In the genomic region with DNA sequence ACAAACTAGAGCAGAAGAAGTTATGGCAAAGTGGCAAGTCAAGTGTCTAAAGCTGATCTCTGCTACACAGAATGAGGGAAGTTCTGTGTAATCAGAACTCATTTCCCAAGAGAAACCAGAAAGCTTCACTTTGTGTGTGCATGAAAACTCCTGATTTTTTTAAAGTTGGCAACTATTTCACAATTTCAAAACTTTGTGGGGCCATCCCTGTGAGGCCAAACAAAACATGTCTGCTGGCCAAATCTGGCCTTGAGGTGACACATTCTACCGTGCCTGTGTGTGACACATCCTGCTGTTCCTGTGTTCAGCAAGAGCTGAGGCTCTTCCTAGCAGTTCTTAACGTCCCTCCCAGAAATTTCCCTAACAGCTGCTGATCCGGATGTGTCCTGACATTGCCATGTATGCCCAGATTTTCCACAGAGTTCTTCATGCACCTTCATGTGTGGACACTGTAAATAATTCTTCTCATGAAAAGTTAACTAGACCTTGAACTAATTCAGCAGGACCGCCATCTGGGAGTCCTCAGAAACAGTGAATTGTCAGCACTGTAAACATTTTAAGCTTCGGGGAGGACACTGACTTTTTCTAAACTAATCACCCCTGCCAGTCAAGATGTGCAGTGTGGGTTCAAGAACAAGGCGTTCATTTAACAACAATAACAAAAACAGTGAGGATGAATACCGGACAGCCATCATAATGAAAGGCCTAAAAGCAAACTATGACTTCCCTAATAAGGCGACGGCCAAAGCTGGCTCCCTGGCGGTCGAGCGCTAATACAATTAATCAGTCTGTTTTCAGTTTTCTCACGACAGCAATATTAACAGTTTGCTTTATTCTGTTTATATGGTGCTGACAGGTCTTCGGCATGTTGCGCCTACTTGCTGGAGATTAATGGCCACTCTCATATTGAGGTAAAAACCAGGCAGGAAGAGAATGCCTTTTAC, we compare ENCODE assay signal across 10 cellular contexts.
DNase-seq lines count a peak whose midpoint lies in the region; ATAC-seq and TF ChIP-seq lines count a peak whose summit lies in the region.
"Had no signal": no experiment of that assay in that cellular context is flagged by ENCODE, and none has a peak within 500 bp of the region (broad histone marks: within the 10 kb centered on the region; RNA-seq: fewer than 3 reads in every experiment).

No MANE protein-coding gene starts in this region.

- no peaks in the 10 kb centered on the region for H4K20me1 ChIP-seq in osteoblast (ENCODE audit: insufficient read depth, low read length)

- peak overlapping the region; percentile 58 for H3K27ac ChIP-seq in osteoblast (ENCODE audit: low read depth, low read length)

- TF ChIP-seq CTCF in AG10803 (conservative IDR thresholded peaks at IDR 0.05; ENCODE audit: low read length) (no peak), osteoblast (IDR thresholded peaks at IDR 0.05; ENCODE audit: extremely low read depth, low read depth, low read length) (no peak)

- H3K36me3 Mint-ChIP-seq in T-helper 17 cell (ENCODE audit: low read depth): peaks cover 13% of the 10 kb centered on the region

- ATAC-seq in T-helper 17 cell: no peak
- ATAC-seq: activated CD8-positive, alpha-beta T cell treated with anti-CD3 and anti-CD28 coated beads for 36 hours had no signal

- no peak overlapping the region for H2AFZ ChIP-seq in osteoblast (ENCODE audit: low read length)

- H3K79me2 ChIP-seq in osteoblast (ENCODE audit: insufficient read depth, low read length): no peaks in the 10 kb centered on the region

- no peak overlapping the region for H3K4me3 ChIP-seq in AG10803 (ENCODE audit: low read length)
- no peak overlapping the region for H3K4me3 ChIP-seq in osteoblast (ENCODE audit: insufficient read depth, low read length)

- no peak overlapping the region for H3K4me3 Mint-ChIP-seq in T-helper 17 cell
- H3K4me3 Mint-ChIP-seq: activated CD8-positive, alpha-beta T cell treated with anti-CD3 and anti-CD28 coated beads for 36 hours had no signal

- H3K4me1 Mint-ChIP-seq in T-helper 17 cell: peaks cover 4% of the 10 kb centered on the region

- H3K9me3 ChIP-seq in osteoblast (ENCODE audit: low read depth, low read length): no peaks in the 10 kb centered on the region
- no peaks in the 10 kb centered on the region for H3K9me3 ChIP-seq in T-helper 17 cell (ENCODE audit: control insufficient read depth, low read length, poor library complexity, severe bottlenecking)

- no peaks in the 10 kb centered on the region for H3K27me3 Mint-ChIP-seq in T-helper 17 cell
- H3K27me3 Mint-ChIP-seq: activated CD8-positive, alpha-beta T cell treated with anti-CD3 and anti-CD28 coated beads for 36 hours had no signal

- H3K36me3 ChIP-seq in osteoblast (ENCODE audit: insufficient read depth, low read length): no peaks in the 10 kb centered on the region

- H3K4me1 ChIP-seq in osteoblast (ENCODE audit: insufficient read depth, low read length): peaks cover 19% of the 10 kb centered on the region

- no peak overlapping the region for H3K27ac Mint-ChIP-seq in T-helper 17 cell
- H3K27ac Mint-ChIP-seq: activated CD8-positive, alpha-beta T cell treated with anti-CD3 and anti-CD28 coated beads for 36 hours had no signal

- DNase-seq in AG10803 (ENCODE audit: low read depth) (peak; percentile 89), NCI-H748 treated with DMSO at 0.1 percent for 48 hours (lab: John Stamatoyannopoulos, UW) (peak; percentile 35), fibroblast of the conjunctiva (ENCODE audit: low read depth) (peak; percentile 17), osteoblast (ENCODE audit: insufficient read length, low spot score, missing footprints) (peak; percentile 97), NCI-H187 treated with DMSO at 0.1 percent for 48 hours (lab: John Stamatoyannopoulos, UW) (no peak), T-helper 17 cell (no peak), NCI-H2029 (lab: John Stamatoyannopoulos, UW) (no peak)
- DNase-seq in activated CD4-positive, alpha-beta T cell treated with anti-CD3 and anti-CD28 coated beads for 1 hour: no peak
- DNase-seq: activated CD8-positive, alpha-beta T cell treated with anti-CD3 and anti-CD28 coated beads for 36 hours; Calu3 had no signal

- no peaks in the 10 kb centered on the region for H3K27me3 ChIP-seq in osteoblast (ENCODE audit: insufficient read depth, low read length)

- H3K4me2 ChIP-seq in osteoblast (ENCODE audit: insufficient read depth, low read length): peak overlapping the region; percentile 68

Comparison
In these comparisons a context has a peak if more than half of its experiments do, and no peak if none do; other contexts are left out.
1. DNase-seq: peak in AG10803 (single experiment), NCI-H748 treated with DMSO at 0.1 percent for 48 hours (single experiment), fibroblast of the conjunctiva (single experiment) and osteoblast (single experiment); none in NCI-H187 treated with DMSO at 0.1 percent for 48 hours (single experiment), activated CD4-positive, alpha-beta T cell treated with anti-CD3 and anti-CD28 coated beads for 1 hour (single experiment), T-helper 17 cell (0 of 3) and NCI-H2029 (single experiment).